In the genomic region with DNA sequence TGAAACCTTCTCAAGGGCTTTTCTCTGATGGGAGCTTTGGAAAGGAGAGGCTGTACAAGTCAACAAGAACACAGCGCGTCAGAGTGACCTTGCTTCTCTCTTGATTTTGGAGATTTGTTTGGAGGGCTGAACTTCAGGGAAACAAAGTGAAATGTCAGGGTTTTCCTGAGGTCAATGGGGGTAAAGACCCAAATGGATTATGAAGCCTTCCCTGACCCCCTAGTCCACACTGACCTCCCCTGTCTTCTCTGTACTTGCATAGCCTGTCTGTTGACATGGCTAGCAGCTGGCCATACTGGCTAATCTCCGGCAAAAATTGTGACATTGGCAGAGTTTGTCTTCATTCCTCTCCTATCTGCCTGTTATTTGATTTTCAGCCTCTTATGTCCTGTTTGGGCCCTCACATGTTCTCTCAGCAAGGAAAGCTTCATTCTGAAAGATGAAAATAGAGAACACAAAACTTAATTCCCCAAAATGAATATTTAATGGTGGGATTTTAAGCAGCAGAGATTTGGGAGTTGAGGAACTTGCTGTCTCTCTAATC, we compare ENCODE assay signal across 1 cellular context.
A peak's percentile ranks its signal among the peaks of the same experiment; 100 is the strongest.
TF ChIP-seq lines count a peak whose summit lies in the region.

No MANE protein-coding gene starts in this region.

TF ChIP-seq in HepG2, 621 proteins besides CTCF, POLR2A, EP300 and RAD21 (continued from another document and continues in another):
- TF ChIP-seq, protein P1, sequence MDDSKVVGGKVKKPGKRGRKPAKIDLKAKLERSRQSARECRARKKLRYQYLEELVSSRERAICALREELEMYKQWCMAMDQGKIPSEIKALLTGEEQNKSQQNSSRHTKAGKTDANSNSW (CRISPR knock-in tag; IDR thresholded peaks at IDR 0.05; ENCODE audit: borderline replicate concordance) = no peak
- TF ChIP-seq CHD4 (IDR thresholded peaks at IDR 0.05; ENCODE audit: borderline replicate concordance, low read length) = no peak
- TF ChIP-seq SALL1 (CRISPR knock-in tag; IDR thresholded peaks at IDR 0.05) = peak; percentile 67
- peak; percentile 76 for TF ChIP-seq ARID5B (CRISPR knock-in tag; IDR thresholded peaks at IDR 0.05)
- TF ChIP-seq HNF4A (CRISPR knock-in tag; IDR thresholded peaks at IDR 0.05) = peak; percentile 82
- TF ChIP-seq ZNF788 (CRISPR knock-in tag; IDR thresholded peaks at IDR 0.05; ENCODE audit: borderline replicate concordance) = no peak
- TF ChIP-seq, protein P2, sequence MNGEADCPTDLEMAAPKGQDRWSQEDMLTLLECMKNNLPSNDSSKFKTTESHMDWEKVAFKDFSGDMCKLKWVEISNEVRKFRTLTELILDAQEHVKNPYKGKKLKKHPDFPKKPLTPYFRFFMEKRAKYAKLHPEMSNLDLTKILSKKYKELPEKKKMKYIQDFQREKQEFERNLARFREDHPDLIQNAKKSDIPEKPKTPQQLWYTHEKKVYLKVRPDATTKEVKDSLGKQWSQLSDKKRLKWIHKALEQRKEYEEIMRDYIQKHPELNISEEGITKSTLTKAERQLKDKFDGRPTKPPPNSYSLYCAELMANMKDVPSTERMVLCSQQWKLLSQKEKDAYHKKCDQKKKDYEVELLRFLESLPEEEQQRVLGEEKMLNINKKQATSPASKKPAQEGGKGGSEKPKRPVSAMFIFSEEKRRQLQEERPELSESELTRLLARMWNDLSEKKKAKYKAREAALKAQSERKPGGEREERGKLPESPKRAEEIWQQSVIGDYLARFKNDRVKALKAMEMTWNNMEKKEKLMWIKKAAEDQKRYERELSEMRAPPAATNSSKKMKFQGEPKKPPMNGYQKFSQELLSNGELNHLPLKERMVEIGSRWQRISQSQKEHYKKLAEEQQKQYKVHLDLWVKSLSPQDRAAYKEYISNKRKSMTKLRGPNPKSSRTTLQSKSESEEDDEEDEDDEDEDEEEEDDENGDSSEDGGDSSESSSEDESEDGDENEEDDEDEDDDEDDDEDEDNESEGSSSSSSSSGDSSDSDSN (CRISPR knock-in tag; IDR thresholded peaks at IDR 0.05) = 0 out of 2 replicates have a peak, but pooled peaks have one; percentile 28
- no peak for TF ChIP-seq TFDP1 (CRISPR knock-in tag; IDR thresholded peaks at IDR 0.05; ENCODE audit: borderline replicate concordance)
- peak; percentile 49; the same call in 1 of the 2 replicates for TF ChIP-seq HNF4G (IDR thresholded peaks at IDR 0.05; ENCODE audit: borderline replicate concordance, low read depth, low read length)
- peak; percentile 26; the same call in 1 of the 2 replicates for TF ChIP-seq HNF4G (CRISPR knock-in tag; IDR thresholded peaks at IDR 0.05; ENCODE audit: borderline replicate concordance, low read depth)
- TF ChIP-seq ZNF629 (CRISPR knock-in tag; conservative IDR thresholded peaks at IDR 0.05) = peak; percentile 9; the same call in 1 of the 2 replicates
- TF ChIP-seq, protein P3, sequence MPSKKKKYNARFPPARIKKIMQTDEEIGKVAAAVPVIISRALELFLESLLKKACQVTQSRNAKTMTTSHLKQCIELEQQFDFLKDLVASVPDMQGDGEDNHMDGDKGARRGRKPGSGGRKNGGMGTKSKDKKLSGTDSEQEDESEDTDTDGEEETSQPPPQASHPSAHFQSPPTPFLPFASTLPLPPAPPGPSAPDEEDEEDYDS (CRISPR knock-in tag; IDR thresholded peaks at IDR 0.05) = no peak; the same call in 1 of the 2 replicates
- TF ChIP-seq ZNF18 (CRISPR knock-in tag; IDR thresholded peaks at IDR 0.05; ENCODE audit: insufficient replicate concordance) = no peak
- no peak for TF ChIP-seq ZNF282 (IDR thresholded peaks at IDR 0.05; ENCODE audit: partially characterized antibody)
- peak; percentile 59; the same call in 1 of the 2 replicates for TF ChIP-seq PPARG (CRISPR knock-in tag; conservative IDR thresholded peaks at IDR 0.05)
- TF ChIP-seq FOXC1 (CRISPR knock-in tag; IDR thresholded peaks at IDR 0.05; ENCODE audit: borderline replicate concordance) = 0 out of 2 replicates have a peak, but pooled peaks have one; percentile 68
- no peak for TF ChIP-seq FOXA1 (IDR thresholded peaks at IDR 0.05)
- peak; percentile 92 for TF ChIP-seq FOXA1 (CRISPR knock-in tag; IDR thresholded peaks at IDR 0.05)
- no peak for TF ChIP-seq NR3C1 (CRISPR knock-in tag; IDR thresholded peaks at IDR 0.05)
- TF ChIP-seq TEF (CRISPR knock-in tag; IDR thresholded peaks at IDR 0.05) = no peak
- no peak; the same call in 1 of the 2 replicates for TF ChIP-seq MIER3 (CRISPR knock-in tag; IDR thresholded peaks at IDR 0.05; ENCODE audit: borderline replicate concordance)
- 0 out of 2 replicates have a peak, but pooled peaks have one; percentile 41 for TF ChIP-seq SIX1 (CRISPR knock-in tag; IDR thresholded peaks at IDR 0.05; ENCODE audit: borderline replicate concordance)
- TF ChIP-seq KDM2A (CRISPR knock-in tag; IDR thresholded peaks at IDR 0.05; ENCODE audit: borderline replicate concordance, low read depth) = no peak
- TF ChIP-seq SP2 (CRISPR knock-in tag; IDR thresholded peaks at IDR 0.05) = no peak; the same call in 1 of the 2 replicates
- peak; percentile 65 for TF ChIP-seq HDAC2 (CRISPR knock-in tag; IDR thresholded peaks at IDR 0.05)
- TF ChIP-seq ZIK1 (CRISPR knock-in tag; IDR thresholded peaks at IDR 0.05; ENCODE audit: borderline replicate concordance, low read depth) = 0 out of 2 replicates have a peak, but pooled peaks have one; percentile 30
- TF ChIP-seq SMYD3 (CRISPR knock-in tag; IDR thresholded peaks at IDR 0.05) = peak; percentile 39; the same call in 1 of the 2 replicates
- no peak for TF ChIP-seq HES4 (CRISPR knock-in tag; IDR thresholded peaks at IDR 0.05; ENCODE audit: borderline replicate concordance)
- TF ChIP-seq POGZ (CRISPR knock-in tag; IDR thresholded peaks at IDR 0.05) = peak; percentile 36; the same call in 1 of the 2 replicates
- no peak for TF ChIP-seq DZIP1 (CRISPR knock-in tag; IDR thresholded peaks at IDR 0.05)
- TF ChIP-seq, protein P4, sequence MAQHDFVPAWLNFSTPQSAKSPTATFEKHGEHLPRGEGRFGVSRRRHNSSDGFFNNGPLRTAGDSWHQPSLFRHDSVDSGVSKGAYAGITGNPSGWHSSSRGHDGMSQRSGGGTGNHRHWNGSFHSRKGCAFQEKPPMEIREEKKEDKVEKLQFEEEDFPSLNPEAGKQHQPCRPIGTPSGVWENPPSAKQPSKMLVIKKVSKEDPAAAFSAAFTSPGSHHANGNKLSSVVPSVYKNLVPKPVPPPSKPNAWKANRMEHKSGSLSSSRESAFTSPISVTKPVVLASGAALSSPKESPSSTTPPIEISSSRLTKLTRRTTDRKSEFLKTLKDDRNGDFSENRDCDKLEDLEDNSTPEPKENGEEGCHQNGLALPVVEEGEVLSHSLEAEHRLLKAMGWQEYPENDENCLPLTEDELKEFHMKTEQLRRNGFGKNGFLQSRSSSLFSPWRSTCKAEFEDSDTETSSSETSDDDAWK (CRISPR knock-in tag; IDR thresholded peaks at IDR 0.05) = no peak
- 0 out of 2 replicates have a peak, but pooled peaks have one; percentile 46 for TF ChIP-seq GLI4 (CRISPR knock-in tag; IDR thresholded peaks at IDR 0.05; ENCODE audit: borderline replicate concordance)
- TF ChIP-seq RBM22 (optimal IDR thresholded peaks at IDR 0.05; ENCODE audit: low read length) = no peak
- TF ChIP-seq HOMEZ (CRISPR knock-in tag; IDR thresholded peaks at IDR 0.05; ENCODE audit: low read depth) = no peak
